8 cellular contexts compared by ENCODE assay signal in genomic region chr2:72367530-72368225, GRCh38.
DNase-seq lines count a peak whose midpoint lies in the region; ATAC-seq and TF ChIP-seq lines count a peak whose summit lies in the region.

No MANE protein-coding gene starts in this region.

- H3K27me3 Mint-ChIP-seq in endothelial cell (ENCODE audit: unreplicated experiment): peaks cover 2% of the 10 kb centered on the region
- no peaks in the 10 kb centered on the region for H3K27me3 Mint-ChIP-seq in stimulated activated naive CD8-positive, alpha-beta T cell treated with anti-CD3 and anti-CD28 coated beads, Interleukin-15, amount 100 ng/mL, for 72 hours

- no peak overlapping the region for H3K9ac ChIP-seq in adipocyte (ENCODE audit: low read length)

- TF ChIP-seq CTCF in HEK293 (tag by site-specific recombination; IDR thresholded peaks at IDR 0.05) (no peak; the same call in 1 of the 2 replicates), heart left ventricle (IDR thresholded peaks at IDR 0.05) (peak in 8 of 12 donors; percentile 11 to 48 (median 33)), endothelial cell (IDR thresholded peaks at IDR 0.05; ENCODE audit: unreplicated experiment) (no peak)

- H3K36me3 ChIP-seq in HEK293 (ENCODE audit: control insufficient read depth in 2 of 2, insufficient read depth in 1 of 2, low read length in 2 of 2) (no peaks in the 10 kb centered on the region), adipocyte (ENCODE audit: control insufficient read depth, insufficient read depth, low read length, severe bottlenecking) (no peaks in the 10 kb centered on the region), heart left ventricle (peaks cover 0 to 10% (median 0%) of the 10 kb centered on the region in 9 donors)

- H3K27ac Mint-ChIP-seq in endothelial cell (ENCODE audit: unreplicated experiment): no peak overlapping the region
- no peak overlapping the region for H3K27ac Mint-ChIP-seq in stimulated activated naive CD8-positive, alpha-beta T cell treated with anti-CD3 and anti-CD28 coated beads, Interleukin-15, amount 100 ng/mL, for 72 hours

- no peaks in the 10 kb centered on the region for H3K4me1 Mint-ChIP-seq in endothelial cell (ENCODE audit: unreplicated experiment)
- no peaks in the 10 kb centered on the region for H3K4me1 Mint-ChIP-seq in stimulated activated naive CD8-positive, alpha-beta T cell treated with anti-CD3 and anti-CD28 coated beads, Interleukin-15, amount 100 ng/mL, for 72 hours

- CTCF ChIA-PET in HEK293 (lab: Yijun Ruan, JAX): interaction anchor here (0.7 to 1.2 kb wide), 5 partner anchors 9 to 378 kb away, joined by 3 to 5 read pairs (median 4); no protein-coding TSS in a partner anchor

- WGBS in heart left ventricle, 4 donors: 78 to 84% (median 81%) methylated on average over 5 of the region's 5 CpGs

- DNase-seq in adipocyte (ENCODE audit: low read depth): peak; percentile 97
- peak; percentile 44 to 76 (median 52) for DNase-seq in heart left ventricle
- peak; percentile 85 for DNase-seq in stromal cell of bone marrow (ENCODE audit: low read depth)
- no peak for DNase-seq in endothelial cell (ENCODE audit: low spot score)
- no peak for DNase-seq in cerebellar nuclear complex (lab: John Stamatoyannopoulos, UW)
- no peak for DNase-seq in stimulated activated naive CD8-positive, alpha-beta T cell treated with anti-CD3 and anti-CD28 coated beads, Interleukin-15, amount 100 ng/mL, for 72 hours

- H3K36me3 Mint-ChIP-seq in endothelial cell (ENCODE audit: low read depth, unreplicated experiment): peaks cover 5% of the 10 kb centered on the region

- H3K4me3 Mint-ChIP-seq in endothelial cell (ENCODE audit: unreplicated experiment): no peak overlapping the region
- H3K4me3 Mint-ChIP-seq in stimulated activated naive CD8-positive, alpha-beta T cell treated with anti-CD3 and anti-CD28 coated beads, Interleukin-15, amount 100 ng/mL, for 72 hours: no peak overlapping the region

- no peaks in the 10 kb centered on the region for H3K4me1 ChIP-seq in HEK293 (ENCODE audit: control insufficient read depth, insufficient read depth, low read length)
- peaks cover 4% of the 10 kb centered on the region for H3K4me1 ChIP-seq in adipocyte (ENCODE audit: control insufficient read depth, insufficient read depth, low read length)
- peaks cover 0 to 4% (median 0%) of the 10 kb centered on the region in 12 donors for H3K4me1 ChIP-seq in heart left ventricle

- intact Hi-C loops in heart left ventricle (cut with DNase I): no loop called here

- no peaks in the 10 kb centered on the region for H3K9me3 Mint-ChIP-seq in endothelial cell (ENCODE audit: unreplicated experiment)
- peaks cover 9 to 13% of the 10 kb centered on the region in 2 donors for H3K9me3 Mint-ChIP-seq in stimulated activated naive CD8-positive, alpha-beta T cell treated with anti-CD3 and anti-CD28 coated beads, Interleukin-15, amount 100 ng/mL, for 72 hours

- POLR2A ChIA-PET in HEK293 (lab: Yijun Ruan, JAX): no interaction called here

- H3K27ac ChIP-seq in HEK293 (ENCODE audit: extremely low read depth, low read depth, low read length) (no peak overlapping the region), heart left ventricle (no peak overlapping the region)

- H3K9me3 ChIP-seq in HEK293 (ENCODE audit: control insufficient read depth, insufficient read depth, low read depth, low read length) (no peaks in the 10 kb centered on the region), adipocyte (ENCODE audit: control insufficient read depth, low read length) (no peaks in the 10 kb centered on the region), heart left ventricle (peaks cover 0 to 30% (median 0%) of the 10 kb centered on the region in 12 donors)

- no peak overlapping the region for H3K4me3 ChIP-seq in HEK293 (ENCODE audit: low read depth, low read length)
- H3K4me3 ChIP-seq in adipocyte (ENCODE audit: low read length): no peak overlapping the region
- H3K4me3 ChIP-seq in heart left ventricle: no peak overlapping the region

- ATAC-seq in heart left ventricle (peak; percentile 93 to 98 (median 95)), HG03378 (IDR thresholded peaks at IDR 0.05; ENCODE audit: unreplicated experiment) (no peak)
- no peak for ATAC-seq in stimulated activated naive CD8-positive, alpha-beta T cell treated with anti-CD3 and anti-CD28 coated beads, Interleukin-15, amount 100 ng/mL, for 72 hours

- no peaks in the 10 kb centered on the region for H3K27me3 ChIP-seq in adipocyte (replicated peaks; ENCODE audit: control insufficient read depth, insufficient read depth, low read length)
- H3K27me3 ChIP-seq in heart left ventricle: no peaks in the 10 kb centered on the region

- no peak for TF ChIP-seq POLR2A in heart left ventricle (IDR thresholded peaks at IDR 0.05)

TF ChIP-seq in HEK293, 187 proteins besides CTCF, POLR2A, EP300 and RAD21:
- TF ChIP-seq ZNF239 (tag by site-specific recombination; IDR thresholded peaks at IDR 0.05) (no peak), ZNF514 (tag by site-specific recombination; IDR thresholded peaks at IDR 0.05) (no peak), ZNF629 (tag by site-specific recombination; IDR thresholded peaks at IDR 0.05) (no peak), ZNF654 (tag by site-specific recombination; IDR thresholded peaks at IDR 0.05; ENCODE audit: low read depth) (0 out of 2 replicates have a peak, but pooled peaks have one; percentile 3), BCL11B (tag by site-specific recombination; IDR thresholded peaks at IDR 0.05; ENCODE audit: low read depth) (no peak), ZFP3 (tag by site-specific recombination; IDR thresholded peaks at IDR 0.05; ENCODE audit: low read depth) (no peak)

Comparison
In these comparisons a context has a peak if more than half of its experiments do, and no peak if none do; other contexts are left out.
1. CTCF ChIP-seq: peak in heart left ventricle (8 of 12); none in HEK293 (single experiment) and endothelial cell (single experiment).
2. DNase-seq: peak in adipocyte (single experiment), heart left ventricle (5 of 5) and stromal cell of bone marrow (single experiment); none in endothelial cell (single experiment), cerebellar nuclear complex (0 of 2) and stimulated activated naive CD8-positive, alpha-beta T cell treated with anti-CD3 and anti-CD28 coated beads, Interleukin-15, amount 100 ng/mL, for 72 hours (0 of 2).
3. ATAC-seq: peak in heart left ventricle (4 of 4); none in HG03378 (single experiment) and stimulated activated naive CD8-positive, alpha-beta T cell treated with anti-CD3 and anti-CD28 coated beads, Interleukin-15, amount 100 ng/mL, for 72 hours (single experiment).